In genomic region chr13:45718063-45718462, GRCh38 we compare ENCODE assay signal across 8 cellular contexts. TPM values are rescaled to one million over a fixed set of nuclear protein-coding genes. Genes with fewer than 3 reads are reported as not detected.
DNase-seq lines count a peak whose midpoint lies in the region; ATAC-seq, FAIRE-seq and TF ChIP-seq lines count a peak whose summit lies in the region.

No MANE protein-coding gene starts in this region.

- H3K4me1 ChIP-seq in astrocyte (ENCODE audit: insufficient read depth, low read length) = no peaks in the 10 kb centered on the region

- no peaks in the 10 kb centered on the region for H3K9me3 Mint-ChIP-seq in activated CD4-positive, alpha-beta T cell treated with anti-CD3 and anti-CD28 coated beads for 36 hours (ENCODE audit: low read depth)
- H3K9me3 Mint-ChIP-seq in astrocyte (ENCODE audit: unreplicated experiment) (no peaks in the 10 kb centered on the region), neural crest cell (no peaks in the 10 kb centered on the region)

- no peaks in the 10 kb centered on the region for H4K20me1 ChIP-seq in astrocyte (ENCODE audit: insufficient read depth, low read length)

- H3K27me3 Mint-ChIP-seq in activated CD4-positive, alpha-beta T cell treated with anti-CD3 and anti-CD28 coated beads for 36 hours = no peaks in the 10 kb centered on the region
- H3K27me3 Mint-ChIP-seq in astrocyte (ENCODE audit: low read depth, unreplicated experiment) (peaks cover 2% of the 10 kb centered on the region), neural crest cell (ENCODE audit: low read depth) (no peaks in the 10 kb centered on the region)

- peak; percentile 65 for ATAC-seq in activated CD4-positive, alpha-beta T cell treated with anti-CD3 and anti-CD28 coated beads for 36 hours
- no peak for ATAC-seq in HG03039 (IDR thresholded peaks at IDR 0.05; ENCODE audit: unreplicated experiment)

- no peaks in the 10 kb centered on the region for H3K9me3 ChIP-seq in astrocyte (ENCODE audit: insufficient read depth, low read depth, low read length)

- no peak overlapping the region for H3K4me2 ChIP-seq in astrocyte (ENCODE audit: low read length)

- H2AFZ ChIP-seq in astrocyte (ENCODE audit: low read depth, low read length) = no peak overlapping the region

- H3K79me2 ChIP-seq in astrocyte (ENCODE audit: insufficient read depth, low read length) = no peaks in the 10 kb centered on the region

- no peaks in the 10 kb centered on the region for H3K27me3 ChIP-seq in astrocyte (ENCODE audit: insufficient read depth, low read length)

- no peaks in the 10 kb centered on the region for H3K36me3 ChIP-seq in astrocyte (ENCODE audit: insufficient read depth, low read length)

- CTCF ChIA-PET in activated CD4-positive, alpha-beta T cell treated with anti-CD3 and anti-CD28 coated beads for 36 hours (lab: Charles Lee) = interaction anchor here (0.7 to 5.0 kb wide), 9 partner anchors 11 to 208 kb away, joined by 3 to 35 read pairs (median 3); no protein-coding TSS in a partner anchor

- H3K27ac Mint-ChIP-seq in activated CD4-positive, alpha-beta T cell treated with anti-CD3 and anti-CD28 coated beads for 36 hours = no peak overlapping the region
- H3K27ac Mint-ChIP-seq in astrocyte (ENCODE audit: unreplicated experiment) (no peak overlapping the region), neural crest cell (ENCODE audit: unreplicated experiment) (no peak overlapping the region)

- DNase-seq in activated CD4-positive, alpha-beta T cell treated with anti-CD3 and anti-CD28 coated beads for 36 hours = no peak
- DNase-seq in activated CD4-positive, alpha-beta T cell treated with anti-CD3 and anti-CD28 coated beads for 4 hours = no peak
- DNase-seq in Kasumi-1 (lab: John Stamatoyannopoulos, UW) (peak; percentile 51 to 70), astrocyte (ENCODE audit: low read depth) (peak; percentile 3), neural crest cell (ENCODE audit: low read depth, low spot score) (no peak), RCC 7860 (ENCODE audit: low spot score) (no peak), mesenteric fat pad (ENCODE audit: low spot score) (no peak)

- H3K4me3 ChIP-seq in astrocyte (ENCODE audit: insufficient read depth, low read depth, low read length) = no peak overlapping the region

- FAIRE-seq in astrocyte (lab: Jason Lieb, UNC) (no peak), RCC 7860 (lab: Jason Lieb, UNC) (no peak)

- no peak overlapping the region for H3K27ac ChIP-seq in astrocyte (ENCODE audit: low read depth, low read length)

- TF ChIP-seq CTCF in astrocyte (IDR thresholded peaks at IDR 0.05; ENCODE audit: insufficient read depth, low read depth, low read length) (peak; percentile 50), neural crest cell (conservative IDR thresholded peaks at IDR 0.05) (peak; percentile 67)

- H3K9ac ChIP-seq in astrocyte (ENCODE audit: low read length) = no peak overlapping the region

- intact Hi-C loops in activated CD4-positive, alpha-beta T cell treated with anti-CD3 and anti-CD28 coated beads for 36 hours (cut with DNase I, micrococcal nuclease) = loop anchor here (1.0 to 5.0 kb wide), 3 partner anchors 95 to 207 kb away; no protein-coding TSS in a partner anchor

- no peaks in the 10 kb centered on the region for H3K36me3 Mint-ChIP-seq in activated CD4-positive, alpha-beta T cell treated with anti-CD3 and anti-CD28 coated beads for 36 hours (ENCODE audit: low read depth)
- H3K36me3 Mint-ChIP-seq in astrocyte (ENCODE audit: low read depth, unreplicated experiment) (no peaks in the 10 kb centered on the region), neural crest cell (ENCODE audit: low read depth) (no peaks in the 10 kb centered on the region)

- no peaks in the 10 kb centered on the region for H3K4me1 Mint-ChIP-seq in activated CD4-positive, alpha-beta T cell treated with anti-CD3 and anti-CD28 coated beads for 36 hours
- H3K4me1 Mint-ChIP-seq in astrocyte (ENCODE audit: low read depth, unreplicated experiment) (peaks cover 9% of the 10 kb centered on the region), neural crest cell (peaks cover 22% of the 10 kb centered on the region)

- no peak overlapping the region for H3K4me3 Mint-ChIP-seq in activated CD4-positive, alpha-beta T cell treated with anti-CD3 and anti-CD28 coated beads for 36 hours
- H3K4me3 Mint-ChIP-seq in astrocyte (ENCODE audit: unreplicated experiment) = no peak overlapping the region
- H3K4me3 Mint-ChIP-seq in neural crest cell = no peak overlapping the region

- POLR2A ChIA-PET in activated CD4-positive, alpha-beta T cell treated with anti-CD3 and anti-CD28 coated beads for 36 hours (lab: Charles Lee) = no interaction called here

RNA-seq across cellular contexts. Expression of gene CBY2, which starts 15.9 kb away (rescaled TPM):
- total RNA-seq in activated CD4-positive, alpha-beta T cell treated with anti-CD3 and anti-CD28 coated beads for 36 hours = not detected
- total RNA-seq in astrocyte (not detected in 2 replicates), neural crest cell (not detected in 2 replicates), mesenteric fat pad (not detected)

Comparison
In these comparisons a context has a peak if more than half of its experiments do, and no peak if none do; other contexts are left out.
1. DNase-seq: peak in Kasumi-1 (2 of 2) and astrocyte (single experiment); none in activated CD4-positive, alpha-beta T cell treated with anti-CD3 and anti-CD28 coated beads for 36 hours (single experiment), activated CD4-positive, alpha-beta T cell treated with anti-CD3 and anti-CD28 coated beads for 4 hours (0 of 2), neural crest cell (single experiment), RCC 7860 (single experiment) and mesenteric fat pad (single experiment).